1 cellular context compared by ENCODE assay signal in the genomic region with DNA sequence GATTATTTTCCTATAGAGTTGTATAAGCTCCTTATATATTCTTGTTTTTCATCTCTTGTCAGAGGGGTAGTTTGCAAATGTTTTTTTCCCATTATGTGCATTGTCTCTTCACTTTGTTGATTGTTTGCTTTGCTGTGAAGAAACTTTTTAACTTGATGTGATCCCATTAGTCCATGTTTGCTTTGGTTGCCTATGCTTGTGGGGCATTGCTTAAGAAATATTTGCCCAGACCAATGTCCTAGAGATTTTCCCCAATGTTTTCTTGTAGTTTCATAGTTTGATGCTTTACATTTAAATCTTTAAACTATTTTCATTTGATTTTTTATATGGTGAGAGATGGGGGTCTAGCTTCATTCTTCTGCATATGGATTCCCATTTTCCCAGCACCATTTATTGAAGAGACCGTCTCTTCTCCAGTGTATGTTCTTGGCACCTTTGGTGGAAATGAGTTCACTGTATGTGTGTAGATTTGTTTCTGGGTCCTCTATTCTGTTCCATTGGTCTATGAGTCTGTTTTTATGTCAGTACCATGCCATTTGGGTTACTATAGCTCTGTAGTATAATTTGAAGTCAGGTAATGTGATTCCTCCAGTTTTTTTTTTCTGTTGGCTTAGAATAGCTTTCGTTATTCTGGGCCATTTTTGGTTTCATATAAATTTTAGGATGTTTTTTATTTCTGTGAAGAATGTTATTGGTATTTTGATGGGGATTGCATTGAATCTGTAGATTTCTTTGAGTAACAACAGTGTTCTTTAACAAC.
A peak's percentile ranks its signal among the peaks of the same experiment; 100 is the strongest.
TF ChIP-seq lines count a peak whose summit lies in the region.

No MANE protein-coding gene starts in this region.

TF ChIP-seq in HepG2, 621 proteins besides CTCF, POLR2A, EP300 and RAD21 (continued from another document and continues in another):
- no peak for TF ChIP-seq GTF3A (CRISPR knock-in tag; conservative IDR thresholded peaks at IDR 0.05)
- TF ChIP-seq HNRNPK (IDR thresholded peaks at IDR 0.05; ENCODE audit: low read depth, low read length, poor library complexity, severe bottlenecking), result no peak
- TF ChIP-seq, protein P1, sequence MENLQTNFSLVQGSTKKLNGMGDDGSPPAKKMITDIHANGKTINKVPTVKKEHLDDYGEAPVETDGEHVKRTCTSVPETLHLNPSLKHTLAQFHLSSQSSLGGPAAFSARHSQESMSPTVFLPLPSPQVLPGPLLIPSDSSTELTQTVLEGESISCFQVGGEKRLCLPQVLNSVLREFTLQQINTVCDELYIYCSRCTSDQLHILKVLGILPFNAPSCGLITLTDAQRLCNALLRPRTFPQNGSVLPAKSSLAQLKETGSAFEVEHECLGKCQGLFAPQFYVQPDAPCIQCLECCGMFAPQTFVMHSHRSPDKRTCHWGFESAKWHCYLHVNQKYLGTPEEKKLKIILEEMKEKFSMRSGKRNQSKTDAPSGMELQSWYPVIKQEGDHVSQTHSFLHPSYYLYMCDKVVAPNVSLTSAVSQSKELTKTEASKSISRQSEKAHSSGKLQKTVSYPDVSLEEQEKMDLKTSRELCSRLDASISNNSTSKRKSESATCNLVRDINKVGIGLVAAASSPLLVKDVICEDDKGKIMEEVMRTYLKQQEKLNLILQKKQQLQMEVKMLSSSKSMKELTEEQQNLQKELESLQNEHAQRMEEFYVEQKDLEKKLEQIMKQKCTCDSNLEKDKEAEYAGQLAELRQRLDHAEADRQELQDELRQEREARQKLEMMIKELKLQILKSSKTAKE (CRISPR knock-in tag; IDR thresholded peaks at IDR 0.05; ENCODE audit: borderline replicate concordance), result no peak
- no peak for TF ChIP-seq ZNF709 (CRISPR knock-in tag; IDR thresholded peaks at IDR 0.05)
- no peak for TF ChIP-seq ZBTB44 (CRISPR knock-in tag; IDR thresholded peaks at IDR 0.05)
- TF ChIP-seq, protein P2, sequence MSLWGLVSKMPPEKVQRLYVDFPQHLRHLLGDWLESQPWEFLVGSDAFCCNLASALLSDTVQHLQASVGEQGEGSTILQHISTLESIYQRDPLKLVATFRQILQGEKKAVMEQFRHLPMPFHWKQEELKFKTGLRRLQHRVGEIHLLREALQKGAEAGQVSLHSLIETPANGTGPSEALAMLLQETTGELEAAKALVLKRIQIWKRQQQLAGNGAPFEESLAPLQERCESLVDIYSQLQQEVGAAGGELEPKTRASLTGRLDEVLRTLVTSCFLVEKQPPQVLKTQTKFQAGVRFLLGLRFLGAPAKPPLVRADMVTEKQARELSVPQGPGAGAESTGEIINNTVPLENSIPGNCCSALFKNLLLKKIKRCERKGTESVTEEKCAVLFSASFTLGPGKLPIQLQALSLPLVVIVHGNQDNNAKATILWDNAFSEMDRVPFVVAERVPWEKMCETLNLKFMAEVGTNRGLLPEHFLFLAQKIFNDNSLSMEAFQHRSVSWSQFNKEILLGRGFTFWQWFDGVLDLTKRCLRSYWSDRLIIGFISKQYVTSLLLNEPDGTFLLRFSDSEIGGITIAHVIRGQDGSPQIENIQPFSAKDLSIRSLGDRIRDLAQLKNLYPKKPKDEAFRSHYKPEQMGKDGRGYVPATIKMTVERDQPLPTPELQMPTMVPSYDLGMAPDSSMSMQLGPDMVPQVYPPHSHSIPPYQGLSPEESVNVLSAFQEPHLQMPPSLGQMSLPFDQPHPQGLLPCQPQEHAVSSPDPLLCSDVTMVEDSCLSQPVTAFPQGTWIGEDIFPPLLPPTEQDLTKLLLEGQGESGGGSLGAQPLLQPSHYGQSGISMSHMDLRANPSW (CRISPR knock-in tag; IDR thresholded peaks at IDR 0.05; ENCODE audit: borderline replicate concordance), result no peak
- no peak for TF ChIP-seq ZNF407 (CRISPR knock-in tag; IDR thresholded peaks at IDR 0.05; ENCODE audit: not compliant biosample characterization)
- no peak for TF ChIP-seq ZNF441 (CRISPR knock-in tag; IDR thresholded peaks at IDR 0.05; ENCODE audit: borderline replicate concordance)
- TF ChIP-seq, protein P3, sequence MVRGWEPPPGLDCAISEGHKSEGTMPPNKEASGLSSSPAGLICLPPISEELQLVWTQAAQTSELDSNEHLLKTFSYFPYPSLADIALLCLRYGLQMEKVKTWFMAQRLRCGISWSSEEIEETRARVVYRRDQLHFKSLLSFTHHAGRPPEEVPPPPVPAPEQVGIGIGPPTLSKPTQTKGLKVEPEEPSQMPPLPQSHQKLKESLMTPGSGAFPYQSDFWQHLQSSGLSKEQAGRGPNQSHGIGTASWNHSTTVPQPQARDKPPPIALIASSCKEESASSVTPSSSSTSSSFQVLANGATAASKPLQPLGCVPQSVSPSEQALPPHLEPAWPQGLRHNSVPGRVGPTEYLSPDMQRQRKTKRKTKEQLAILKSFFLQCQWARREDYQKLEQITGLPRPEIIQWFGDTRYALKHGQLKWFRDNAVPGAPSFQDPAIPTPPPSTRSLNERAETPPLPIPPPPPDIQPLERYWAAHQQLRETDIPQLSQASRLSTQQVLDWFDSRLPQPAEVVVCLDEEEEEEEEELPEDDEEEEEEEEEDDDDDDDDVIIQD (CRISPR knock-in tag; IDR thresholded peaks at IDR 0.05; ENCODE audit: low read depth), result peak; percentile 94; the same call in 1 of the 2 replicates
- peak; percentile 82; the same call in 1 of the 2 replicates for TF ChIP-seq SOX13 (IDR thresholded peaks at IDR 0.05)
- TF ChIP-seq SOX13 (CRISPR knock-in tag; conservative IDR thresholded peaks at IDR 0.05 in 1 of 2, IDR thresholded peaks at IDR 0.05 in 1 of 2), result peak in 1 of 2 experiments; percentile 92; a peak in 2 of 4 replicates
- TF ChIP-seq ZNF775 (CRISPR knock-in tag; IDR thresholded peaks at IDR 0.05; ENCODE audit: borderline replicate concordance), result no peak
- peak; percentile 91 for TF ChIP-seq NCOA2 (CRISPR knock-in tag; IDR thresholded peaks at IDR 0.05)
- no peak for TF ChIP-seq KDM1A (CRISPR knock-in tag; IDR thresholded peaks at IDR 0.05)
- no peak for TF ChIP-seq SRSF9 (IDR thresholded peaks at IDR 0.05; ENCODE audit: borderline replicate concordance, insufficient read depth, low read depth, low read length, poor library complexity, severe bottlenecking)
- TF ChIP-seq NFKB2 (CRISPR knock-in tag; IDR thresholded peaks at IDR 0.05; ENCODE audit: borderline replicate concordance), result no peak
- TF ChIP-seq MIER3 (CRISPR knock-in tag; IDR thresholded peaks at IDR 0.05; ENCODE audit: borderline replicate concordance), result peak; percentile 90; the same call in 1 of the 2 replicates
- peak; percentile 84; the same call in 1 of the 2 replicates for TF ChIP-seq NFIC (IDR thresholded peaks at IDR 0.05; ENCODE audit: low read length)
- no peak for TF ChIP-seq MXD4 (CRISPR knock-in tag; IDR thresholded peaks at IDR 0.05)
- TF ChIP-seq MBD4 (IDR thresholded peaks at IDR 0.05; ENCODE audit: borderline replicate concordance, low read length), result no peak
- no peak for TF ChIP-seq ARID2 (CRISPR knock-in tag; IDR thresholded peaks at IDR 0.05; ENCODE audit: borderline replicate concordance)
- TF ChIP-seq ATF7 (IDR thresholded peaks at IDR 0.05), result no peak
- no peak for TF ChIP-seq ATF7 (CRISPR knock-in tag; IDR thresholded peaks at IDR 0.05)
- no peak for TF ChIP-seq ZNF605 (CRISPR knock-in tag; IDR thresholded peaks at IDR 0.05)
- no peak for TF ChIP-seq PAF1 (CRISPR knock-in tag; IDR thresholded peaks at IDR 0.05)
- TF ChIP-seq ELF3 (CRISPR knock-in tag; IDR thresholded peaks at IDR 0.05), result peak; percentile 48; the same call in 1 of the 2 replicates
- TF ChIP-seq JUND (CRISPR knock-in tag; IDR thresholded peaks at IDR 0.05), result no peak
- no peak for TF ChIP-seq SNAPC2 (CRISPR knock-in tag; IDR thresholded peaks at IDR 0.05)
- TF ChIP-seq ZNF180 (CRISPR knock-in tag; IDR thresholded peaks at IDR 0.05; ENCODE audit: borderline replicate concordance, low read depth), result no peak
- TF ChIP-seq PAWR (CRISPR knock-in tag; IDR thresholded peaks at IDR 0.05; ENCODE audit: borderline replicate concordance), result no peak
- no peak for TF ChIP-seq ZZZ3 (CRISPR knock-in tag; IDR thresholded peaks at IDR 0.05; ENCODE audit: borderline replicate concordance)
- no peak for TF ChIP-seq SMYD3 (CRISPR knock-in tag; IDR thresholded peaks at IDR 0.05)
- TF ChIP-seq RFX5 (IDR thresholded peaks at IDR 0.05; ENCODE audit: low read depth, low read length), result no peak
- TF ChIP-seq ZNF30 (CRISPR knock-in tag; IDR thresholded peaks at IDR 0.05), result no peak
- no peak for TF ChIP-seq ZNF34 (CRISPR knock-in tag; IDR thresholded peaks at IDR 0.05; ENCODE audit: borderline replicate concordance)
- TF ChIP-seq ZNF18 (CRISPR knock-in tag; IDR thresholded peaks at IDR 0.05; ENCODE audit: insufficient replicate concordance), result no peak
- no peak for TF ChIP-seq ZNF496 (CRISPR knock-in tag; IDR thresholded peaks at IDR 0.05; ENCODE audit: insufficient replicate concordance)
- TF ChIP-seq GPBP1L1 (CRISPR knock-in tag; IDR thresholded peaks at IDR 0.05), result no peak
- no peak for TF ChIP-seq ZFAT (CRISPR knock-in tag; conservative IDR thresholded peaks at IDR 0.05)
- TF ChIP-seq ZNF225 (CRISPR knock-in tag; IDR thresholded peaks at IDR 0.05), result no peak
